Comparison of ENCODE assay signal across 10 cellular contexts in genomic region chr17:42186191-42186590, GRCh38. TPM values are rescaled to one million over a fixed set of nuclear protein-coding genes. Genes with fewer than 3 reads are reported as not detected.
DNase-seq lines count a peak whose midpoint lies in the region; ATAC-seq and TF ChIP-seq lines count a peak whose summit lies in the region.
"Not testable (repeated sequence)": the region's sequence is repeated elsewhere in the genome, so short reads cannot be mapped to it uniquely, and the experiment has no call there.
"Had no signal": no experiment of that assay in that cellular context is flagged by ENCODE, and none has a peak within 500 bp of the region (broad histone marks: within the 10 kb centered on the region; RNA-seq: fewer than 3 reads in every experiment).

No MANE protein-coding gene starts in this region.

- not testable (repeated sequence) for H3K27me3 ChIP-seq in CD4-positive, CD25-positive, alpha-beta regulatory T cell (ENCODE audit: control insufficient read depth, insufficient read depth, low read length); KMS-11 (ENCODE audit: insufficient read depth, low read depth)

- DNase-seq in CD4-positive, CD25-positive, alpha-beta regulatory T cell; activated CD4-positive, alpha-beta T cell treated with anti-CD3 and anti-CD28 coated beads, Interleukin-2, amount 10 ng/mL, durations not matched to agents 7 days and 5 days; memory B cell (ENCODE audit: low spot score in 2 of 2): not testable (repeated sequence)

- H3K27ac Mint-ChIP-seq in CD4-positive, CD25-positive, alpha-beta regulatory T cell; memory B cell; nephron: not testable (repeated sequence)
- peak overlapping the region; percentile 19 for H3K27ac Mint-ChIP-seq in activated CD4-positive, alpha-beta T cell treated with anti-CD3 and anti-CD28 coated beads, Interleukin-2, amount 10 ng/mL, durations not matched to agents 7 days and 5 days
- peak overlapping the region; percentile 66 for H3K27ac Mint-ChIP-seq in activated naive CD8-positive, alpha-beta T cell
- H3K27ac Mint-ChIP-seq in stimulated activated memory B cell treated with anti-CD40 and anti-IgM and Interleukin-4, amounts not matched to agents 10 μg/mL and 1 μg/mL and 100 μg/mL, for 72 hours: peak overlapping the region; percentile 70

- not testable (repeated sequence) for H3K36me3 Mint-ChIP-seq in CD4-positive, CD25-positive, alpha-beta regulatory T cell; activated CD4-positive, alpha-beta T cell treated with anti-CD3 and anti-CD28 coated beads, Interleukin-2, amount 10 ng/mL, durations not matched to agents 7 days and 5 days (ENCODE audit: low read depth); activated naive CD8-positive, alpha-beta T cell; memory B cell; nephron (ENCODE audit: low read depth); stimulated activated memory B cell treated with anti-CD40 and anti-IgM and Interleukin-4, amounts not matched to agents 10 μg/mL and 1 μg/mL and 100 μg/mL, for 72 hours

- H3K79me2 ChIP-seq in KMS-11 (ENCODE audit: insufficient read depth, low read depth): not testable (repeated sequence)

- POLR2A ChIA-PET in activated CD4-positive, alpha-beta T cell treated with anti-CD3 and anti-CD28 coated beads, Interleukin-2, amount 10 ng/mL, durations not matched to agents 7 days and 5 days (lab: Charles Lee): interaction anchor here (0.8 kb wide), 1 partner anchor 8 kb away, joined by 4 read pairs; the partner anchor contains the start of gene GHDC

- peaks cover 5 to 44% (median 20%) of the 10 kb centered on the region in 4 donors for H3K4me1 Mint-ChIP-seq in CD4-positive, CD25-positive, alpha-beta regulatory T cell
- H3K4me1 Mint-ChIP-seq in activated CD4-positive, alpha-beta T cell treated with anti-CD3 and anti-CD28 coated beads, Interleukin-2, amount 10 ng/mL, durations not matched to agents 7 days and 5 days: peaks cover 43% of the 10 kb centered on the region
- peaks cover 20% of the 10 kb centered on the region for H3K4me1 Mint-ChIP-seq in activated naive CD8-positive, alpha-beta T cell (ENCODE audit: low read depth)
- H3K4me1 Mint-ChIP-seq in memory B cell: peaks cover 21% of the 10 kb centered on the region
- H3K4me1 Mint-ChIP-seq in nephron: not testable (repeated sequence)
- H3K4me1 Mint-ChIP-seq in stimulated activated memory B cell treated with anti-CD40 and anti-IgM and Interleukin-4, amounts not matched to agents 10 μg/mL and 1 μg/mL and 100 μg/mL, for 72 hours: peaks cover 37% of the 10 kb centered on the region

- H3K4me3 ChIP-seq in CD4-positive, CD25-positive, alpha-beta regulatory T cell (ENCODE audit: low read depth, low read length); KMS-11 (IDR thresholded peaks at IDR 0.05; ENCODE audit: insufficient read depth, low read depth, low read length): not testable (repeated sequence)

- H3K4me3 Mint-ChIP-seq in CD4-positive, CD25-positive, alpha-beta regulatory T cell: peak overlapping the region in 3 of 4 donors; percentile 38 to 86 (median 52)
- not testable (repeated sequence) for H3K4me3 Mint-ChIP-seq in activated CD4-positive, alpha-beta T cell treated with anti-CD3 and anti-CD28 coated beads, Interleukin-2, amount 10 ng/mL, durations not matched to agents 7 days and 5 days; activated naive CD8-positive, alpha-beta T cell; stimulated activated memory B cell treated with anti-CD40 and anti-IgM and Interleukin-4, amounts not matched to agents 10 μg/mL and 1 μg/mL and 100 μg/mL, for 72 hours
- H3K4me3 Mint-ChIP-seq in memory B cell: peak overlapping the region; percentile 24
- peak overlapping the region in 2 of 3 experiments; percentile 13 to 33 for H3K4me3 Mint-ChIP-seq in nephron

- not testable (repeated sequence) for H3K27me3 Mint-ChIP-seq in CD4-positive, CD25-positive, alpha-beta regulatory T cell; activated CD4-positive, alpha-beta T cell treated with anti-CD3 and anti-CD28 coated beads, Interleukin-2, amount 10 ng/mL, durations not matched to agents 7 days and 5 days; activated naive CD8-positive, alpha-beta T cell; memory B cell; stimulated activated memory B cell treated with anti-CD40 and anti-IgM and Interleukin-4, amounts not matched to agents 10 μg/mL and 1 μg/mL and 100 μg/mL, for 72 hours
- peaks cover 55% of the 10 kb centered on the region for H3K27me3 Mint-ChIP-seq in nephron (ENCODE audit: low read depth)

- not testable (repeated sequence) for H3K9me3 Mint-ChIP-seq in CD4-positive, CD25-positive, alpha-beta regulatory T cell; activated CD4-positive, alpha-beta T cell treated with anti-CD3 and anti-CD28 coated beads, Interleukin-2, amount 10 ng/mL, durations not matched to agents 7 days and 5 days; activated naive CD8-positive, alpha-beta T cell (ENCODE audit: low read depth); memory B cell; nephron; stimulated activated memory B cell treated with anti-CD40 and anti-IgM and Interleukin-4, amounts not matched to agents 10 μg/mL and 1 μg/mL and 100 μg/mL, for 72 hours

- ATAC-seq in CD4-positive, CD25-positive, alpha-beta regulatory T cell (ENCODE audit: low read depth in 2 of 2); memory B cell (ENCODE audit: low read depth); stimulated activated memory B cell treated with anti-CD40 and anti-IgM and Interleukin-4, amounts not matched to agents 10 μg/mL and 1 μg/mL and 100 μg/mL, for 72 hours: not testable (repeated sequence)

- H3K27ac ChIP-seq in CD4-positive, CD25-positive, alpha-beta regulatory T cell (ENCODE audit: insufficient read depth, low read length, poor library complexity, severe bottlenecking): not testable (repeated sequence)
- H3K27ac ChIP-seq in KMS-11: peak overlapping the region; percentile 75

- H3K9ac ChIP-seq in KMS-11: peak overlapping the region; percentile 34; the same call in 1 of the 2 replicates

- not testable (repeated sequence) for H4K20me1 ChIP-seq in KMS-11 (ENCODE audit: insufficient read depth)

- peak overlapping the region; percentile 44; the same call in 1 of the 2 replicates for H2AFZ ChIP-seq in KMS-11 (ENCODE audit: low read depth)

- not testable (repeated sequence) for H3K36me3 ChIP-seq in CD4-positive, CD25-positive, alpha-beta regulatory T cell (ENCODE audit: control insufficient read depth, insufficient read depth, low read length); KMS-11 (ENCODE audit: insufficient read depth)

- H3K4me2 ChIP-seq in KMS-11: peak overlapping the region; percentile 31; the same call in 1 of the 2 replicates

- H3K9me3 ChIP-seq in CD4-positive, CD25-positive, alpha-beta regulatory T cell (ENCODE audit: control insufficient read depth in 2 of 2, low read length in 2 of 2): not testable (repeated sequence)

- CTCF ChIA-PET in activated CD4-positive, alpha-beta T cell treated with anti-CD3 and anti-CD28 coated beads, Interleukin-2, amount 10 ng/mL, durations not matched to agents 7 days and 5 days (lab: Charles Lee): interaction anchor here (0.9 to 1.2 kb wide), 2 partner anchors 15 to 161 kb away, joined by 3 to 4 read pairs; no protein-coding TSS in a partner anchor

- peaks cover 25% of the 10 kb centered on the region for H3K4me1 ChIP-seq in CD4-positive, CD25-positive, alpha-beta regulatory T cell (ENCODE audit: control insufficient read depth, insufficient read depth, low read length, poor library complexity, severe bottlenecking)
- peaks cover 59% of the 10 kb centered on the region for H3K4me1 ChIP-seq in KMS-11 (ENCODE audit: low read depth, poor library complexity, severe bottlenecking)

- TF ChIP-seq CTCF in KMS-11 (conservative IDR thresholded peaks at IDR 0.05; ENCODE audit: low read depth, low read length); nephron (IDR thresholded peaks at IDR 0.05; ENCODE audit: unreplicated experiment in 3 of 3): not testable (repeated sequence)

RNA-seq across cellular contexts. Expression of gene HCRT, which starts 0.9 kb away (rescaled TPM):
- not detected for total RNA-seq in CD4-positive, CD25-positive, alpha-beta regulatory T cell
- not detected for polyA plus RNA-seq in CD4-positive, CD25-positive, alpha-beta regulatory T cell
- not detected for total RNA-seq in activated CD4-positive, alpha-beta T cell treated with anti-CD3 and anti-CD28 coated beads, Interleukin-2, amount 10 ng/mL, durations not matched to agents 7 days and 5 days
- total RNA-seq: CD4-positive, alpha-beta memory T cell; GM23338; H7 had no signal
- polyA plus RNA-seq: CD4-positive, alpha-beta memory T cell; GM23338 had no signal

RNA-seq across cellular contexts. Expression of gene KCNH4, which starts 5.2 kb away (rescaled TPM):
- total RNA-seq in CD4-positive, CD25-positive, alpha-beta regulatory T cell: 0.47 TPM
- not detected for polyA plus RNA-seq in CD4-positive, CD25-positive, alpha-beta regulatory T cell
- under 1 TPM; 0.15 to 0.17 TPM for total RNA-seq in activated CD4-positive, alpha-beta T cell treated with anti-CD3 and anti-CD28 coated beads, Interleukin-2, amount 10 ng/mL, durations not matched to agents 7 days and 5 days
- polyA plus RNA-seq: CD4-positive, alpha-beta memory T cell had no signal

RNA-seq across cellular contexts. Expression of gene GHDC, which starts 8.1 kb away (rescaled TPM):
- total RNA-seq in CD4-positive, CD25-positive, alpha-beta regulatory T cell: 13.6 TPM
- 10 to 100 TPM; 11.1 to 17.8 (median 13.2) TPM for polyA plus RNA-seq in CD4-positive, CD25-positive, alpha-beta regulatory T cell
- 10 to 100 TPM; 15.3 to 15.5 TPM for total RNA-seq in activated CD4-positive, alpha-beta T cell treated with anti-CD3 and anti-CD28 coated beads, Interleukin-2, amount 10 ng/mL, durations not matched to agents 7 days and 5 days

RNA-seq across cellular contexts. Expression of gene RAB5C, which starts 31.4 kb away (rescaled TPM):
- 93.7 TPM for total RNA-seq in CD4-positive, CD25-positive, alpha-beta regulatory T cell
- polyA plus RNA-seq in CD4-positive, CD25-positive, alpha-beta regulatory T cell: 10 to 100 TPM; 56.0 to 98.5 (median 69.9) TPM
- 100 to 1,000 TPM in 1 of 2 experiments, 10 to 100 TPM in 1; 97.1 to 108 TPM for total RNA-seq in activated CD4-positive, alpha-beta T cell treated with anti-CD3 and anti-CD28 coated beads, Interleukin-2, amount 10 ng/mL, durations not matched to agents 7 days and 5 days
